Comparison of ENCODE assay signal across 12 cellular contexts in the genomic region with DNA sequence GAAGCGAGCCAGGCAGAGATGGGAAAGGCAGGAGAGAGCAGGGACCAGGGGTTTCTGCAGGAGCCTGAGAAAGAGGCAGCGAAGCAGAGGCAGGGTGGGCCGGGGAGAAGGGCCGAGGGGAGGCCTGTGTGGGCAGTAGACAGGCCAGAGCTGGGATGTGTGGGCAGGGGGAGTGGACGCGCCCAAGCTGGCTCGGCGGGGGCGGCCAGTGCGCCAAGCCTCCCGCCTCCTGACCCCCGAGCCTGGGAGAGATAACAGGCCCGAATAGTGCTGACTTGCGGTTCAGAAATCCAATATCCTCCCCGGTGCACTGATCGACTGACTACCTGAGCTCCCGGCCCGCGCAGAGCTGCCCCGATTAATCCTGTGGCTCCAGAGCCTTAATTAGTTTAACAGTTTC. TPM values are rescaled to one million over a fixed set of nuclear protein-coding genes. Genes with fewer than 3 reads are reported as not detected.
A peak's percentile ranks its signal among the peaks of the same experiment; 100 is the strongest.
DNase-seq lines count a peak whose midpoint lies in the region; ATAC-seq, FAIRE-seq and TF ChIP-seq lines count a peak whose summit lies in the region.
"Had no signal": no experiment of that assay in that cellular context is flagged by ENCODE, and none has a peak within 500 bp of the region (broad histone marks: within the 10 kb centered on the region; RNA-seq: fewer than 3 reads in every experiment).

No MANE protein-coding gene starts in this region.

- in situ Hi-C loops in G401 (cut with HindIII; ENCODE audit: low sequenced_read_pairs): no loop called here
- in situ Hi-C loops in K562 (cut with MboI): no loop called here
- in situ Hi-C loops in HepG2 (cut with HindIII; ENCODE audit: extremely low pct_ligation_motif_present, low pct_unique_long_range_greater_than_20kb): no loop called here

- H3K79me2 ChIP-seq in K562 (ENCODE audit: control insufficient read depth, insufficient read depth, low read length) (peaks cover 60% of the 10 kb centered on the region), HepG2 (ENCODE audit: insufficient read depth, low read length) (peaks cover 11% of the 10 kb centered on the region)

- POLR2A ChIA-PET in K562 (lab: Yijun Ruan, JAX) (interaction anchor here (0.6 to 0.7 kb wide), 3 partner anchors 15 to 57 kb away, joined by 3 read pairs; no protein-coding TSS in a partner anchor), HepG2 (lab: Yijun Ruan, JAX) (interaction anchor here (3.0 to 3.4 kb wide), 2 partner anchors 12 to 40 kb away, joined by 10 to 48 read pairs; no protein-coding TSS in a partner anchor)

- H3K27me3 ChIP-seq in K562 (ENCODE audit: control insufficient read depth in 2 of 2, insufficient read depth in 2 of 2, low read length in 2 of 2) (no peaks in the 10 kb centered on the region), HepG2 (ENCODE audit: control insufficient read depth in 1 of 2, insufficient read depth in 2 of 2, low read length in 2 of 2) (no peaks in the 10 kb centered on the region), skeletal muscle tissue (ENCODE audit: control insufficient read depth in 3 of 3, insufficient read depth in 3 of 3, low read length in 3 of 3) (no peaks in the 10 kb centered on the region)

- H3K9me3 Mint-ChIP-seq in activated naive CD4-positive, alpha-beta T cell treated with anti-CD3 and anti-CD28 coated beads, Interleukin-2, amount 50 U/mL, for 72 hours: no peaks in the 10 kb centered on the region

- peak; percentile 55 for ATAC-seq in K562
- ATAC-seq in HepG2: no peak
- no peak for ATAC-seq in activated naive CD4-positive, alpha-beta T cell treated with anti-CD3 and anti-CD28 coated beads, Interleukin-2, amount 50 U/mL, for 72 hours
- ATAC-seq in HG02885 (IDR thresholded peaks at IDR 0.05; ENCODE audit: poor library complexity, unreplicated experiment): no peak
- ATAC-seq: activated CD8-positive, alpha-beta T cell treated with anti-CD3 and anti-CD28 coated beads, Interleukin-2, amount 10 ng/mL, durations not matched to agents 7 days and 5 days had no signal

- peak; percentile 39 for DNase-seq in G401 (ENCODE audit: low spot score)
- DNase-seq in K562 (ENCODE audit: extremely low read depth in 1 of 4, low spot score in 3 of 4): peak; percentile 69 to 76 (median 74)
- no peak for DNase-seq in HepG2 (ENCODE audit: low spot score)
- DNase-seq in activated naive CD4-positive, alpha-beta T cell treated with anti-CD3 and anti-CD28 coated beads, Interleukin-2, amount 50 U/mL, for 72 hours (ENCODE audit: low spot score in 2 of 2): no peak
- no peak for DNase-seq in DMS79 (lab: John Stamatoyannopoulos, UW)
- no peak for DNase-seq in stimulated activated CD4-positive, alpha-beta T cell treated with anti-CD3 and anti-CD28 coated beads, Interleukin-4, amount 100 ng/mL, for 1 hour
- DNase-seq: activated CD8-positive, alpha-beta T cell treated with anti-CD3 and anti-CD28 coated beads, Interleukin-2, amount 10 ng/mL, durations not matched to agents 7 days and 5 days; NCI-H524 treated with DMSO at 0.1 percent for 48 hours; T-helper 1 cell had no signal

- peak overlapping the region in 1 of 2 donors; percentile 32 for H3K27ac Mint-ChIP-seq in activated naive CD4-positive, alpha-beta T cell treated with anti-CD3 and anti-CD28 coated beads, Interleukin-2, amount 50 U/mL, for 72 hours
- H3K27ac Mint-ChIP-seq: CD14-positive monocyte had no signal

- peak overlapping the region; percentile 33 for H3K4me2 ChIP-seq in K562 (ENCODE audit: insufficient read depth, low read length)
- H3K4me2 ChIP-seq in HepG2 (ENCODE audit: low read depth, low read length): no peak overlapping the region

- H3K9ac ChIP-seq in K562 (ENCODE audit: insufficient read depth in 1 of 2, low read depth in 2 of 2, low read length in 2 of 2) (peak overlapping the region in 1 of 2 experiments; percentile 88; a peak in 2 of 4 replicates), HepG2 (ENCODE audit: insufficient read depth, low read depth, low read length) (peak overlapping the region; percentile 76; the same call in 1 of the 2 replicates), skeletal muscle tissue (ENCODE audit: low read depth in 1 of 3, low read length in 3 of 3) (peak overlapping the region; percentile 59 to 87 (median 68))

- peaks cover 63 to 88% of the 10 kb centered on the region in 2 experiments for H3K4me1 ChIP-seq in K562 (replicated peaks in 1 of 2; ENCODE audit: control insufficient read depth in 2 of 2, insufficient read depth in 2 of 2, low read length in 2 of 2)
- H3K4me1 ChIP-seq in HepG2 (ENCODE audit: insufficient read depth, low read length): peaks cover 75% of the 10 kb centered on the region
- H3K4me1 ChIP-seq in skeletal muscle tissue (ENCODE audit: control insufficient read depth in 3 of 3, insufficient read depth in 3 of 3, low read length in 3 of 3): peaks cover 90 to 97% (median 94%) of the 10 kb centered on the region in 3 donors

- TF ChIP-seq RAD21 in K562 (CRISPR knock-in tag; conservative IDR thresholded peaks at IDR 0.05 in 1 of 2, IDR thresholded peaks at IDR 0.05 in 1 of 2): no peak
- TF ChIP-seq RAD21 in HepG2 (CRISPR knock-in tag; IDR thresholded peaks at IDR 0.05): no peak

- FAIRE-seq in K562 (lab: Jason Lieb, UNC): peak; percentile 67
- FAIRE-seq in HepG2 (lab: Jason Lieb, UNC): no peak

- no peak overlapping the region; the same call in 1 of the 2 replicates for H2AFZ ChIP-seq in K562 (ENCODE audit: low read depth, low read length)
- no peak overlapping the region for H2AFZ ChIP-seq in HepG2 (ENCODE audit: low read length)

- H3K36me3 ChIP-seq in K562 (ENCODE audit: control insufficient read depth, insufficient read depth, low read length) (peaks cover 31% of the 10 kb centered on the region), HepG2 (replicated peaks in 1 of 2; ENCODE audit: control insufficient read depth in 1 of 2, insufficient read depth in 2 of 2, low read length in 2 of 2) (peaks cover 1 to 5% of the 10 kb centered on the region in 2 experiments; a peak in 1 of 5 replicates), skeletal muscle tissue (ENCODE audit: control insufficient read depth in 3 of 3, insufficient read depth in 3 of 3, low read length in 3 of 3) (peaks cover 13 to 15% (median 14%) of the 10 kb centered on the region in 3 donors)

- CTCF ChIA-PET in K562 (lab: Yijun Ruan, JAX; ENCODE audit: low intra/inter-chr PET ratio): no interaction called here
- CTCF ChIA-PET in HepG2 (lab: Yijun Ruan, JAX; ENCODE audit: low intra/inter-chr PET ratio, low total read pairs): no interaction called here

- H4K20me1 ChIP-seq in K562 (replicated peaks; ENCODE audit: control insufficient read depth, insufficient read depth, low read length) (peaks cover 15% of the 10 kb centered on the region; the same call in 1 of the 2 replicates), HepG2 (ENCODE audit: insufficient read depth, low read length) (no peaks in the 10 kb centered on the region)

- intact Hi-C loops in K562 (cut with micrococcal nuclease) (no loop called here), HepG2 (cut with micrococcal nuclease; ENCODE audit: unreplicated experiment) (loop anchor here (5.0 kb wide), 1 partner anchor 100 kb away; no protein-coding TSS in a partner anchor)

- H3K4me3 ChIP-seq in K562 (no peak overlapping the region), HepG2 (replicated peaks in 1 of 3; ENCODE audit: insufficient read depth in 1 of 3, low read depth in 2 of 3, low read length in 3 of 3) (no peak overlapping the region), skeletal muscle tissue (ENCODE audit: low read length in 3 of 3) (peak overlapping the region; percentile 5 to 52 (median 34))

- peak overlapping the region; percentile 44; the same call in 2 of the 3 replicates for H3K27ac ChIP-seq in K562 (ENCODE audit: extremely low read depth, low read depth, low read length)
- H3K27ac ChIP-seq in HepG2 (ENCODE audit: extremely low read length, insufficient read depth, low read length): peak overlapping the region; percentile 95
- peak overlapping the region; percentile 94 for H3K27ac ChIP-seq in skeletal muscle tissue (ENCODE audit: low read depth, low read length)

- TF ChIP-seq CTCF in K562 (IDR thresholded peaks at IDR 0.05 in 2 of 3, conservative IDR thresholded peaks at IDR 0.05 in 1 of 3; ENCODE audit: insufficient read depth in 2 of 3, low read depth in 1 of 3, low read length in 3 of 3) (no peak), HepG2 (CRISPR knock-in tag; IDR thresholded peaks at IDR 0.05) (no peak)

- BruUV-seq in K562 (replicated peaks; lab: Mats Ljungman, UMichigan): no TSS peak
- no TSS peak for BruUV-seq in HepG2 (replicated peaks; lab: Mats Ljungman, UMichigan)

- TF ChIP-seq EP300 in K562 (IDR thresholded peaks at IDR 0.05; ENCODE audit: low read length) (no peak), HepG2 (IDR thresholded peaks at IDR 0.05; ENCODE audit: low read depth in 2 of 2, low read length in 2 of 2) (no peak), HepG2 (CRISPR knock-in tag; IDR thresholded peaks at IDR 0.05; ENCODE audit: borderline replicate concordance) (no peak)

- peaks cover 4% of the 10 kb centered on the region for H3K9me1 ChIP-seq in K562 (ENCODE audit: control insufficient read depth, insufficient read depth, low read length)

- TF ChIP-seq POLR2A in K562 (conservative IDR thresholded peaks at IDR 0.05) (no peak), HepG2 (IDR thresholded peaks at IDR 0.05; ENCODE audit: insufficient read depth in 1 of 2, low read depth in 2 of 2, low read length in 2 of 2) (no peak)

- WGBS in K562 (ENCODE audit: insufficient coverage, low coverage, missing lambda C conversion rate): 10% methylated on average over 14 of the region's 20 CpGs
- WGBS in HepG2 (ENCODE audit: low lambda C conversion rate): 94% methylated on average over 4 of the region's 20 CpGs

- H3K9me3 ChIP-seq in K562 (replicated peaks; ENCODE audit: control insufficient read depth, insufficient read depth, low read depth, low read length) (no peaks in the 10 kb centered on the region), HepG2 (ENCODE audit: low read length) (no peaks in the 10 kb centered on the region), skeletal muscle tissue (ENCODE audit: control insufficient read depth in 3 of 3, low read length in 3 of 3) (no peaks in the 10 kb centered on the region)

- no peaks in the 10 kb centered on the region for H3K36me3 Mint-ChIP-seq in activated naive CD4-positive, alpha-beta T cell treated with anti-CD3 and anti-CD28 coated beads, Interleukin-2, amount 50 U/mL, for 72 hours

RNA-seq across cellular contexts. Expression of gene AHDC1, which starts 41.9 kb away (rescaled TPM):
- total RNA-seq in G401 (2014; rRNA removed; shearing (Covaris generic)): 6.5 and 8.1 TPM in 2 replicates
- 62.5 and 101 TPM in 2 replicates for total RNA-seq in K562 (2011; cell fraction: chromatin; rRNA removed; ENCODE audit: low replicate concordance)
- 36.7 and 38.9 TPM in 2 replicates for total RNA-seq in K562 (2011; cell fraction: nucleolus; rRNA removed)
- total RNA-seq in K562 (2011; cell fraction: nucleoplasm; rRNA removed): 49.2 and 72.8 TPM in 2 replicates
- total RNA-seq in K562 (2014; rRNA removed): 7.9 and 12.5 TPM in 2 replicates
- total RNA-seq in K562 (2014; rRNA removed; fragmentation: Illumina TruSeq; extraction: Trizol): 3.6 and 4.6 TPM in 2 replicates
- 4.7 and 4.8 TPM in 2 replicates for total RNA-seq in K562 (2015; rRNA removed; fragmentation: Illumina TruSeq; extraction: Trizol)
- total RNA-seq in K562 (2021): 36.4 and 37.8 TPM in 2 replicates
- polyA plus RNA-seq in K562 (2011; rRNA removed): 3.1 and 4.2 TPM in 2 replicates
- 2.3 and 3.9 TPM in 2 replicates for polyA plus RNA-seq in K562 (2011; cell fraction: cytosol; rRNA removed)
- polyA plus RNA-seq in K562 (2011; cell fraction: nucleus; rRNA removed): 13.3 and 21.8 TPM in 2 replicates
- polyA plus RNA-seq in K562 (2012): 13.7 and 18.2 TPM in 2 replicates
- 5.4 and 9.5 TPM in 2 replicates for polyA plus RNA-seq in K562 (2014; fragmentation: Illumina TruSeq; extraction: Trizol)
- under 1 TPM; 0.21 to 0.59 TPM for polyA plus RNA-seq in K562 (2014; fragmentation: Nextera tagmentation; extraction: Ambion mirVana)
- 8.5 and 9.0 TPM in 2 replicates for polyA plus RNA-seq in K562 (2014; rRNA removed)
- 3.7 and 9.1 TPM in 2 replicates for polyA minus RNA-seq in K562 (2011; rRNA and poly(A)+ RNA removed)
- polyA minus RNA-seq in K562 (2011; cell fraction: cytosol; rRNA and poly(A)+ RNA removed): 12.2 and 15.2 TPM in 2 replicates
- 10.6 and 11.6 TPM in 2 replicates for polyA minus RNA-seq in K562 (2011; cell fraction: nucleus; rRNA and poly(A)+ RNA removed)
- total RNA-seq in HepG2 (2016; rRNA removed; fragmentation: Illumina TruSeq; extraction: Trizol): 2.6 and 2.7 TPM in 2 replicates
- 1.9 and 2.6 TPM in 2 replicates for total RNA-seq in HepG2 (2016; cell fraction: cytosol; rRNA removed; fragmentation: Illumina TruSeq; extraction: Trizol; ENCODE audit: low read depth)
- 3.1 and 3.5 TPM in 2 replicates for total RNA-seq in HepG2 (2016; cell fraction: insoluble cytoplasmic fraction; rRNA removed; fragmentation: Illumina TruSeq; extraction: Trizol)
- total RNA-seq in HepG2 (2016; cell fraction: membrane; rRNA removed; fragmentation: Illumina TruSeq; extraction: Trizol): 1.6 and 2.4 TPM in 2 replicates
- total RNA-seq in HepG2 (2016; cell fraction: nucleus; rRNA removed; fragmentation: Illumina TruSeq; extraction: Trizol): 3.0 and 6.6 TPM in 2 replicates
- 1.0 and 1.2 TPM in 2 replicates for polyA plus RNA-seq in HepG2 (2011; rRNA removed)
- polyA plus RNA-seq in HepG2 (2011; cell fraction: cytosol; rRNA removed): 0.52 and 0.72 TPM in 2 replicates
- 7.0 and 8.3 TPM in 2 replicates for polyA plus RNA-seq in HepG2 (2011; cell fraction: nucleus; rRNA removed)
- polyA plus RNA-seq in HepG2 (2012): 4.7 and 7.3 TPM in 2 replicates
- polyA plus RNA-seq in HepG2 (2016; cell fraction: cytosol; fragmentation: Illumina TruSeq; extraction: Trizol; ENCODE audit: low read depth): 0.24 and 0.35 TPM in 2 replicates
- 3.9 and 4.0 TPM in 2 replicates for polyA plus RNA-seq in HepG2 (2016; cell fraction: insoluble cytoplasmic fraction; fragmentation: Illumina TruSeq; extraction: Trizol; ENCODE audit: low read depth)
- 0.32 and 0.57 TPM in 2 replicates for polyA plus RNA-seq in HepG2 (2016; cell fraction: membrane; fragmentation: Illumina TruSeq; extraction: Trizol; ENCODE audit: low read depth)
- 12.2 and 16.8 TPM in 2 replicates for polyA plus RNA-seq in HepG2 (2016; cell fraction: nucleus; fragmentation: Illumina TruSeq; extraction: Trizol; ENCODE audit: insufficient read depth, low read depth)
- 3.1 and 6.5 TPM in 2 replicates for polyA minus RNA-seq in HepG2 (2011; rRNA and poly(A)+ RNA removed; ENCODE audit: low replicate concordance)
- polyA minus RNA-seq in HepG2 (2011; cell fraction: cytosol; rRNA and poly(A)+ RNA removed): 3.1 and 3.7 TPM in 2 replicates
- polyA minus RNA-seq in HepG2 (2011; cell fraction: nucleus; rRNA and poly(A)+ RNA removed): 5.1 and 5.3 TPM in 2 replicates
- 19.8 TPM for total RNA-seq in skeletal muscle tissue
- 10 to 100 TPM; 12.8 to 16.5 TPM for total RNA-seq in activated naive CD4-positive, alpha-beta T cell treated with anti-CD3 and anti-CD28 coated beads, Interleukin-2, amount 50 U/mL, for 72 hours

Comparison
In these comparisons a context has a peak if more than half of its experiments do, and no peak if none do; other contexts are left out.
1. DNase-seq: peak in G401 (single experiment) and K562 (4 of 4); none in HepG2 (single experiment), activated naive CD4-positive, alpha-beta T cell treated with anti-CD3 and anti-CD28 coated beads, Interleukin-2, amount 50 U/mL, for 72 hours (0 of 2), DMS79 (single experiment) and stimulated activated CD4-positive, alpha-beta T cell treated with anti-CD3 and anti-CD28 coated beads, Interleukin-4, amount 100 ng/mL, for 1 hour (single experiment).
2. H3K27ac ChIP-seq: peak in every context shown above with its lines; median percentile 95 in HepG2; 94 in skeletal muscle tissue; 44 in K562.
3. H3K4me3 ChIP-seq: peak in skeletal muscle tissue (3 of 3); none in K562 (single experiment) and HepG2 (0 of 3).